In genomic region chrX:31508338-31508737, GRCh38 we compare ENCODE assay signal across 11 cellular contexts.
DNase-seq lines count a peak whose midpoint lies in the region; ATAC-seq, FAIRE-seq and TF ChIP-seq lines count a peak whose summit lies in the region.
"Had no signal": no experiment of that assay in that cellular context is flagged by ENCODE, and none has a peak within 500 bp of the region (broad histone marks: within the 10 kb centered on the region; RNA-seq: fewer than 3 reads in every experiment).

No MANE protein-coding gene starts in this region.

- TF ChIP-seq EP300 in HepG2 (IDR thresholded peaks at IDR 0.05; ENCODE audit: low read depth in 2 of 2, low read length in 2 of 2) (no peak), HepG2 (CRISPR knock-in tag; IDR thresholded peaks at IDR 0.05; ENCODE audit: borderline replicate concordance) (no peak)

- no peak for TF ChIP-seq RAD21 in HepG2 (CRISPR knock-in tag; IDR thresholded peaks at IDR 0.05)

- H3K4me3 ChIP-seq in MG63 (no peak overlapping the region), endothelial cell of umbilical vein (replicated peaks in 1 of 3; ENCODE audit: insufficient read depth in 1 of 3, low read depth in 1 of 3, low read length in 3 of 3) (no peak overlapping the region), HepG2 (replicated peaks in 1 of 3; ENCODE audit: insufficient read depth in 1 of 3, low read depth in 2 of 3, low read length in 3 of 3) (no peak overlapping the region), testis (no peak overlapping the region)

- in situ Hi-C loops in HepG2 (cut with HindIII; ENCODE audit: extremely low pct_ligation_motif_present, low pct_unique_long_range_greater_than_20kb), result no loop called here

- peak; percentile 59; the same call in 2 of the 3 replicates for ATAC-seq in HepG2
- ATAC-seq in GM18870 (IDR thresholded peaks at IDR 0.05; ENCODE audit: unreplicated experiment), result no peak
- ATAC-seq in HG02642 (IDR thresholded peaks at IDR 0.05; ENCODE audit: poor library complexity, unreplicated experiment), result no peak

- H3K4me1 ChIP-seq in endothelial cell of umbilical vein (ENCODE audit: control insufficient read depth, extremely low read depth, insufficient read depth, low read length), result peaks cover 6% of the 10 kb centered on the region
- no peaks in the 10 kb centered on the region for H3K4me1 ChIP-seq in HepG2 (ENCODE audit: insufficient read depth, low read length)
- H3K4me1 ChIP-seq in testis, result no peaks in the 10 kb centered on the region

- H3K79me2 ChIP-seq in endothelial cell of umbilical vein (ENCODE audit: control insufficient read depth, insufficient read depth, low read length) (no peaks in the 10 kb centered on the region), HepG2 (ENCODE audit: insufficient read depth, low read length) (no peaks in the 10 kb centered on the region)

- no peaks in the 10 kb centered on the region for H3K27me3 ChIP-seq in MG63
- no peaks in the 10 kb centered on the region for H3K27me3 ChIP-seq in endothelial cell of umbilical vein (ENCODE audit: control insufficient read depth in 2 of 2, insufficient read depth in 2 of 2, low read length in 2 of 2)
- H3K27me3 ChIP-seq in HepG2 (ENCODE audit: control insufficient read depth in 1 of 2, insufficient read depth in 2 of 2, low read length in 2 of 2), result no peaks in the 10 kb centered on the region
- H3K27me3 ChIP-seq in testis, result no peaks in the 10 kb centered on the region

- dilution Hi-C loops in endothelial cell of umbilical vein (cut with MboI; ENCODE audit: extremely low pct_ligation_motif_present, low sequenced_read_pairs), result no loop called here

- H3K9me3 ChIP-seq in MG63, result no peaks in the 10 kb centered on the region
- no peaks in the 10 kb centered on the region for H3K9me3 ChIP-seq in endothelial cell of umbilical vein (replicated peaks; ENCODE audit: control insufficient read depth, insufficient read depth, low read length)
- no peaks in the 10 kb centered on the region for H3K9me3 ChIP-seq in HepG2 (ENCODE audit: low read length)
- no peaks in the 10 kb centered on the region for H3K9me3 ChIP-seq in testis

- POLR2A ChIA-PET in endothelial cell of umbilical vein (lab: Charles Lee) (no interaction called here), HepG2 (lab: Yijun Ruan, JAX) (no interaction called here)

- CTCF ChIA-PET in endothelial cell of umbilical vein (lab: Charles Lee) (interaction anchor here (1.0 kb wide), 1 partner anchor 8 kb away, joined by 3 read pairs; no protein-coding TSS in a partner anchor), HepG2 (lab: Yijun Ruan, JAX; ENCODE audit: low intra/inter-chr PET ratio, low total read pairs) (no interaction called here)

- TF ChIP-seq POLR2A in endothelial cell of umbilical vein (IDR thresholded peaks at IDR 0.05; ENCODE audit: low read depth, low read length) (no peak), HepG2 (IDR thresholded peaks at IDR 0.05; ENCODE audit: insufficient read depth in 1 of 2, low read depth in 2 of 2, low read length in 2 of 2) (no peak), testis (IDR thresholded peaks at IDR 0.05) (no peak)

- intact Hi-C loops in endothelial cell of umbilical vein (cut with micrococcal nuclease) (no loop called here), HepG2 (cut with micrococcal nuclease; ENCODE audit: unreplicated experiment) (no loop called here), testis (cut with DNase I; ENCODE audit: low total_unique reads) (no loop called here)

- H3K9me1 ChIP-seq in endothelial cell of umbilical vein (replicated peaks; ENCODE audit: control insufficient read depth, extremely low read depth, insufficient read depth, low read length), result no peaks in the 10 kb centered on the region

- H4K20me1 ChIP-seq in endothelial cell of umbilical vein (replicated peaks; ENCODE audit: control insufficient read depth, extremely low read depth, insufficient read depth, low read length) (no peaks in the 10 kb centered on the region), HepG2 (ENCODE audit: insufficient read depth, low read length) (no peaks in the 10 kb centered on the region)

- peak; percentile 37 for DNase-seq in MG63
- peak; percentile 39 for DNase-seq in endothelial cell of umbilical vein (ENCODE audit: low read depth, low spot score)
- peak; percentile 8 for DNase-seq in HepG2 (ENCODE audit: low spot score)
- DNase-seq in testis, result peak; percentile 15
- DNase-seq in stimulated activated CD4-positive, alpha-beta T cell treated with anti-CD3 and anti-CD28 coated beads, Interleukin-4, amount 100 ng/mL, for 4 hours, result no peak
- no peak for DNase-seq in D721Med (ENCODE audit: insufficient read length, low spot score)
- DNase-seq: cortex of kidney, DMS79 treated with DMSO at 0.1 percent for 48 hours had no signal

- H3K9ac ChIP-seq in endothelial cell of umbilical vein (replicated peaks; ENCODE audit: extremely low read depth, insufficient read depth, low read length) (no peak overlapping the region), HepG2 (ENCODE audit: insufficient read depth, low read depth, low read length) (no peak overlapping the region)

- no TSS peak for BruUV-seq in endothelial cell of umbilical vein (replicated peaks; lab: Mats Ljungman, UMichigan)
- no TSS peak for BruUV-seq in HepG2 (replicated peaks; lab: Mats Ljungman, UMichigan)

- no peaks in the 10 kb centered on the region for H3K36me3 ChIP-seq in MG63
- no peaks in the 10 kb centered on the region for H3K36me3 ChIP-seq in endothelial cell of umbilical vein (ENCODE audit: control insufficient read depth in 2 of 2, extremely low read depth in 1 of 2, insufficient read depth in 2 of 2, low read length in 2 of 2)
- H3K36me3 ChIP-seq in HepG2 (replicated peaks in 1 of 2; ENCODE audit: control insufficient read depth in 1 of 2, insufficient read depth in 2 of 2, low read length in 2 of 2), result no peaks in the 10 kb centered on the region
- no peaks in the 10 kb centered on the region for H3K36me3 ChIP-seq in testis (ENCODE audit: low read depth, missing control alignments)

- TF ChIP-seq CTCF in endothelial cell of umbilical vein (IDR thresholded peaks at IDR 0.05; ENCODE audit: extremely low read depth in 1 of 2, insufficient read depth in 1 of 2, low read depth in 1 of 2, low read length in 2 of 2) (no peak), HepG2 (CRISPR knock-in tag; IDR thresholded peaks at IDR 0.05) (no peak), testis (IDR thresholded peaks at IDR 0.05) (no peak), D721Med (IDR thresholded peaks at IDR 0.05; ENCODE audit: insufficient read depth, missing control alignments) (no peak)

- H3K27ac ChIP-seq in endothelial cell of umbilical vein (ENCODE audit: insufficient read depth, low read depth, low read length) (no peak overlapping the region), HepG2 (ENCODE audit: extremely low read length, insufficient read depth, low read length) (no peak overlapping the region), testis (no peak overlapping the region)
- H3K27ac ChIP-seq: RWPE1 had no signal

- 5% methylated on average over 4 of the region's 4 CpGs for WGBS in HepG2 (ENCODE audit: low lambda C conversion rate)
- 43 to 57% methylated on average over 4 of the region's 4 CpGs for WGBS in testis, 2 donors

- H2AFZ ChIP-seq in endothelial cell of umbilical vein (ENCODE audit: low read depth, low read length) (no peak overlapping the region), HepG2 (ENCODE audit: low read length) (no peak overlapping the region)

- H3K4me2 ChIP-seq in endothelial cell of umbilical vein (ENCODE audit: insufficient read depth, low read length) (no peak overlapping the region), HepG2 (ENCODE audit: low read depth, low read length) (peak overlapping the region; percentile 12; the same call in 1 of the 2 replicates)

- no peak for FAIRE-seq in endothelial cell of umbilical vein (lab: Jason Lieb, UNC)
- peak; percentile 12 for FAIRE-seq in HepG2 (lab: Jason Lieb, UNC)
- FAIRE-seq in D721Med (lab: Jason Lieb, UNC), result no peak

TF ChIP-seq in endothelial cell of umbilical vein, 7 proteins besides CTCF, POLR2A, EP300 and RAD21:
- TF ChIP-seq EZH2 (IDR thresholded peaks at IDR 0.05; ENCODE audit: borderline replicate concordance, low read depth, low read length, severe bottlenecking) (no peak), POLR2AphosphoS5 (IDR thresholded peaks at IDR 0.05; ENCODE audit: insufficient read depth, low read depth, low read length) (no peak), GATA2 (IDR thresholded peaks at IDR 0.05; ENCODE audit: insufficient read depth, insufficient read length, low read depth, low read length) (no peak)

TF ChIP-seq in HepG2, 621 proteins besides CTCF, POLR2A, EP300 and RAD21 (continues in another document):
- no peak for TF ChIP-seq PHF8 (CRISPR knock-in tag; IDR thresholded peaks at IDR 0.05)
- TF ChIP-seq, protein P1, sequence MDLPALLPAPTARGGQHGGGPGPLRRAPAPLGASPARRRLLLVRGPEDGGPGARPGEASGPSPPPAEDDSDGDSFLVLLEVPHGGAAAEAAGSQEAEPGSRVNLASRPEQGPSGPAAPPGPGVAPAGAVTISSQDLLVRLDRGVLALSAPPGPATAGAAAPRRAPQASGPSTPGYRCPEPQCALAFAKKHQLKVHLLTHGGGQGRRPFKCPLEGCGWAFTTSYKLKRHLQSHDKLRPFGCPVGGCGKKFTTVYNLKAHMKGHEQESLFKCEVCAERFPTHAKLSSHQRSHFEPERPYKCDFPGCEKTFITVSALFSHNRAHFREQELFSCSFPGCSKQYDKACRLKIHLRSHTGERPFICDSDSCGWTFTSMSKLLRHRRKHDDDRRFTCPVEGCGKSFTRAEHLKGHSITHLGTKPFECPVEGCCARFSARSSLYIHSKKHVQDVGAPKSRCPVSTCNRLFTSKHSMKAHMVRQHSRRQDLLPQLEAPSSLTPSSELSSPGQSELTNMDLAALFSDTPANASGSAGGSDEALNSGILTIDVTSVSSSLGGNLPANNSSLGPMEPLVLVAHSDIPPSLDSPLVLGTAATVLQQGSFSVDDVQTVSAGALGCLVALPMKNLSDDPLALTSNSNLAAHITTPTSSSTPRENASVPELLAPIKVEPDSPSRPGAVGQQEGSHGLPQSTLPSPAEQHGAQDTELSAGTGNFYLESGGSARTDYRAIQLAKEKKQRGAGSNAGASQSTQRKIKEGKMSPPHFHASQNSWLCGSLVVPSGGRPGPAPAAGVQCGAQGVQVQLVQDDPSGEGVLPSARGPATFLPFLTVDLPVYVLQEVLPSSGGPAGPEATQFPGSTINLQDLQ (CRISPR knock-in tag; IDR thresholded peaks at IDR 0.05), result no peak
- TF ChIP-seq HOXA3 (CRISPR knock-in tag; IDR thresholded peaks at IDR 0.05), result no peak
- TF ChIP-seq NFKB2 (CRISPR knock-in tag; IDR thresholded peaks at IDR 0.05; ENCODE audit: borderline replicate concordance), result no peak

Comparison
In these comparisons a context has a peak if more than half of its experiments do, and no peak if none do; other contexts are left out.
1. DNase-seq: peak in MG63 (single experiment), endothelial cell of umbilical vein (single experiment), HepG2 (single experiment) and testis (single experiment); none in stimulated activated CD4-positive, alpha-beta T cell treated with anti-CD3 and anti-CD28 coated beads, Interleukin-4, amount 100 ng/mL, for 4 hours (0 of 2) and D721Med (single experiment).